ENCODE assay signal across 1 cellular context in the genomic region with DNA sequence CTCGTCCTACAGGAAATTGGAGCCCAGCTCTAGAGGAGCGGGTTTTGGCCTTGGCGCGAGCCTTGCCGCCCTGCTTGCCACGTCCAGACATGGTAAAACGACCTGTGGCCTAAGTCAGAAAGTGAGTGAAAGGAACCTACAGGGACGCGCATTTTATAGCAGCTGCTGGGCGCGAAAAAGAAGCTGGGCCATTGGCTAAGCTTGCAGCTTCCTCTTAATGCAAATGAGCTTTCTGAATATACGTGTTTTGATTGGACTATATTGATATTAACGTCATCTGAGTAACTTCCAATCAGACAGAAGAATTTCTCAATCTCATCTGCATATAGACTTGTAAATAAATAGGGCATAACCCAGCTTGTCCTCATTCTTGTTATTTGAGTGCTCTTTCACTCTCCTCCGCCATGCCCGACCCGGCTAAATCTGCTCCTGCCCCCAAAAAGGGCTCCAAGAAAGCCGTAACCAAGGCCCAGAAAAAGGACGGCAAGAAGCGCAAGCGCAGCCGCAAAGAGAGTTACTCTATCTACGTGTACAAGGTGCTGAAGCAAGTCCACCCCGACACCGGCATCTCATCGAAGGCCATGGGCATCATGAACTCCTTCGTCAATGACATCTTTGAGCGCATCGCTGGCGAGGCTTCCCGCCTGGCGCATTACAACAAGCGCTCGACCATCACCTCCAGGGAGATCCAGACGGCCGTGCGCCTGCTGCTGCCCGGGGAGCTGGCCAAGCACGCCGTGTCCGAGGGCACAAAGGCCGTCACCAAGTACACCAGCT.
TF ChIP-seq lines count a peak whose summit lies in the region.

No MANE protein-coding gene starts in this region.

TF ChIP-seq in HepG2, 621 proteins besides CTCF, POLR2A, EP300 and RAD21 (continued from another document and continues in another):
- TF ChIP-seq, protein P1, sequence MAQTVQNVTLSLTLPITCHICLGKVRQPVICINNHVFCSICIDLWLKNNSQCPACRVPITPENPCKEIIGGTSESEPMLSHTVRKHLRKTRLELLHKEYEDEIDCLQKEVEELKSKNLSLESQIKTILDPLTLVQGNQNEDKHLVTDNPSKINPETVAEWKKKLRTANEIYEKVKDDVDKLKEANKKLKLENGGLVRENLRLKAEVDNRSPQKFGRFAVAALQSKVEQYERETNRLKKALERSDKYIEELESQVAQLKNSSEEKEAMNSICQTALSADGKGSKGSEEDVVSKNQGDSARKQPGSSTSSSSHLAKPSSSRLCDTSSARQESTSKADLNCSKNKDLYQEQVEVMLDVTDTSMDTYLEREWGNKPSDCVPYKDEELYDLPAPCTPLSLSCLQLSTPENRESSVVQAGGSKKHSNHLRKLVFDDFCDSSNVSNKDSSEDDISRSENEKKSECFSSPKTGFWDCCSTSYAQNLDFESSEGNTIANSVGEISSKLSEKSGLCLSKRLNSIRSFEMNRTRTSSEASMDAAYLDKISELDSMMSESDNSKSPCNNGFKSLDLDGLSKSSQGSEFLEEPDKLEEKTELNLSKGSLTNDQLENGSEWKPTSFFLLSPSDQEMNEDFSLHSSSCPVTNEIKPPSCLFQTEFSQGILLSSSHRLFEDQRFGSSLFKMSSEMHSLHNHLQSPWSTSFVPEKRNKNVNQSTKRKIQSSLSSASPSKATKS (CRISPR knock-in tag; IDR thresholded peaks at IDR 0.05) = no peak; the same call in 1 of the 2 replicates
- TF ChIP-seq SIN3B (IDR thresholded peaks at IDR 0.05; ENCODE audit: low read length) (peak; percentile 82), ZNF432 (CRISPR knock-in tag; IDR thresholded peaks at IDR 0.05; ENCODE audit: borderline replicate concordance) (0 out of 2 replicates have a peak, but pooled peaks have one; percentile 89), FOXC1 (CRISPR knock-in tag; IDR thresholded peaks at IDR 0.05; ENCODE audit: borderline replicate concordance) (peak; percentile 93), MTA1 (CRISPR knock-in tag; IDR thresholded peaks at IDR 0.05; ENCODE audit: borderline replicate concordance) (0 out of 2 replicates have a peak, but pooled peaks have one; percentile 6), ELF1 (CRISPR knock-in tag; IDR thresholded peaks at IDR 0.05) (peak; percentile 82), NCOA5 (CRISPR knock-in tag; IDR thresholded peaks at IDR 0.05) (0 out of 2 replicates have a peak, but pooled peaks have one; percentile 72), NRL (CRISPR knock-in tag; IDR thresholded peaks at IDR 0.05; ENCODE audit: borderline replicate concordance) (peak; percentile 84; the same call in 1 of the 2 replicates), ZNF121 (CRISPR knock-in tag; IDR thresholded peaks at IDR 0.05) (peak; percentile 73), ZNF101 (CRISPR knock-in tag; IDR thresholded peaks at IDR 0.05; ENCODE audit: borderline replicate concordance, low read depth) (no peak), ZNF367 (CRISPR knock-in tag; IDR thresholded peaks at IDR 0.05; ENCODE audit: borderline replicate concordance) (peak; percentile 86; the same call in 1 of the 2 replicates), TBP (CRISPR knock-in tag; IDR thresholded peaks at IDR 0.05) (0 out of 2 replicates have a peak, but pooled peaks have one; percentile 93), ZNF329 (CRISPR knock-in tag; IDR thresholded peaks at IDR 0.05; ENCODE audit: low read depth) (peak; percentile 86), DNMT1 (CRISPR knock-in tag; IDR thresholded peaks at IDR 0.05) (no peak), RXRA (CRISPR knock-in tag; IDR thresholded peaks at IDR 0.05) (peak; percentile 81; the same call in 1 of the 2 replicates), ZBTB7A (CRISPR knock-in tag; IDR thresholded peaks at IDR 0.05) (peak; percentile 73; the same call in 1 of the 2 replicates), ZNF530 (CRISPR knock-in tag; IDR thresholded peaks at IDR 0.05; ENCODE audit: low read depth) (peak; percentile 86; the same call in 1 of the 2 replicates), ZNF451 (CRISPR knock-in tag; IDR thresholded peaks at IDR 0.05) (peak; percentile 94), KLF12 (CRISPR knock-in tag; IDR thresholded peaks at IDR 0.05; ENCODE audit: borderline replicate concordance) (peak; percentile 80; the same call in 1 of the 2 replicates), MXD4 (CRISPR knock-in tag; IDR thresholded peaks at IDR 0.05) (peak; percentile 85; the same call in 1 of the 2 replicates), JUN (CRISPR knock-in tag; IDR thresholded peaks at IDR 0.05) (no peak), CHCHD3 (CRISPR knock-in tag; IDR thresholded peaks at IDR 0.05) (peak; percentile 90), ZNF264 (CRISPR knock-in tag; IDR thresholded peaks at IDR 0.05) (peak; percentile 50; the same call in 1 of the 2 replicates), ZNF619 (CRISPR knock-in tag; IDR thresholded peaks at IDR 0.05) (peak; percentile 78), ZNF354B (CRISPR knock-in tag; IDR thresholded peaks at IDR 0.05) (peak; percentile 75), MEIS2 (CRISPR knock-in tag; IDR thresholded peaks at IDR 0.05) (peak; percentile 87), ZKSCAN1 (IDR thresholded peaks at IDR 0.05; ENCODE audit: low read length) (peak; percentile 89), SNAPC2 (CRISPR knock-in tag; IDR thresholded peaks at IDR 0.05) (peak; percentile 98), ZKSCAN8 (CRISPR knock-in tag; IDR thresholded peaks at IDR 0.05; ENCODE audit: borderline replicate concordance) (0 out of 2 replicates have a peak, but pooled peaks have one; percentile 14), DNMT3B (CRISPR knock-in tag; conservative IDR thresholded peaks at IDR 0.05) (0 out of 2 replicates have a peak, but pooled peaks have one; percentile 42), CAMTA2 (CRISPR knock-in tag; IDR thresholded peaks at IDR 0.05; ENCODE audit: borderline replicate concordance) (peak; percentile 57; the same call in 1 of the 2 replicates), ZFP36L1 (CRISPR knock-in tag; IDR thresholded peaks at IDR 0.05) (peak; percentile 98), ZNF839 (CRISPR knock-in tag; IDR thresholded peaks at IDR 0.05; ENCODE audit: borderline replicate concordance) (no peak; the same call in 1 of the 2 replicates), MED1 (CRISPR knock-in tag; IDR thresholded peaks at IDR 0.05) (peak; percentile 91), BRCA1 (CRISPR knock-in tag; IDR thresholded peaks at IDR 0.05) (no peak)
- TF ChIP-seq, protein P2, sequence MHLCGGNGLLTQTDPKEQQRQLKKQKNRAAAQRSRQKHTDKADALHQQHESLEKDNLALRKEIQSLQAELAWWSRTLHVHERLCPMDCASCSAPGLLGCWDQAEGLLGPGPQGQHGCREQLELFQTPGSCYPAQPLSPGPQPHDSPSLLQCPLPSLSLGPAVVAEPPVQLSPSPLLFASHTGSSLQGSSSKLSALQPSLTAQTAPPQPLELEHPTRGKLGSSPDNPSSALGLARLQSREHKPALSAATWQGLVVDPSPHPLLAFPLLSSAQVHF (CRISPR knock-in tag; IDR thresholded peaks at IDR 0.05) = peak; percentile 91; the same call in 1 of the 2 replicates
- TF ChIP-seq, protein P3, sequence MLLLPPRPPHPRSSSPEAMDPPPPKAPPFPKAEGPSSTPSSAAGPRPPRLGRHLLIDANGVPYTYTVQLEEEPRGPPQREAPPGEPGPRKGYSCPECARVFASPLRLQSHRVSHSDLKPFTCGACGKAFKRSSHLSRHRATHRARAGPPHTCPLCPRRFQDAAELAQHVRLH (CRISPR knock-in tag; IDR thresholded peaks at IDR 0.05; ENCODE audit: borderline replicate concordance, low read depth) = peak; percentile 94
- TF ChIP-seq, protein P4, sequence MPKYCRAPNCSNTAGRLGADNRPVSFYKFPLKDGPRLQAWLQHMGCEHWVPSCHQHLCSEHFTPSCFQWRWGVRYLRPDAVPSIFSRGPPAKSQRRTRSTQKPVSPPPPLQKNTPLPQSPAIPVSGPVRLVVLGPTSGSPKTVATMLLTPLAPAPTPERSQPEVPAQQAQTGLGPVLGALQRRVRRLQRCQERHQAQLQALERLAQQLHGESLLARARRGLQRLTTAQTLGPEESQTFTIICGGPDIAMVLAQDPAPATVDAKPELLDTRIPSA (CRISPR knock-in tag; IDR thresholded peaks at IDR 0.05; ENCODE audit: borderline replicate concordance) = no peak
- TF ChIP-seq, protein P5, sequence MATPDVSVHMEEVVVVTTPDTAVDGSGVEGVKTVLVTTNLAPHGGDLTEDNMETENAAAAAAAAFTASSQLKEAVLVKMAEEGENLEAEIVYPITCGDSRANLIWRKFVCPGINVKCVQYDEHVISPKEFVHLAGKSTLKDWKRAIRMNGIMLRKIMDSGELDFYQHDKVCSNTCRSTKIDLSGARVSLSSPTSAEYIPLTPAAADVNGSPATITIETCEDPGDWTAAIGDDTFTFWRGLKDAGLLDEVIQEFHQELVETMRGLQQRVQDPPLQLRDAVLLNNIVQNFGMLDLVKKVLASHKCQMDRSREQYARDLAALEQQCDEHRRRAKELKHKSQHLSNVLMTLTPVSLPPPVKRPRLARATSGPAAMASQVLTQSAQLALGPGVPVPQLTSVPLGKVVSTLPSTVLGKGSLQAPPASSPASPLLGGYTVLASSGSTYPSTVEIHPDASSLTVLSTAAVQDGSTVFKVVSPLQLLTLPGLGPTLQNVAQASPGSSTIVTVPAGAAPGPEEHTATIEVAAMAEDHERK (CRISPR knock-in tag; IDR thresholded peaks at IDR 0.05; ENCODE audit: low read depth) = no peak
- TF ChIP-seq, protein P6, sequence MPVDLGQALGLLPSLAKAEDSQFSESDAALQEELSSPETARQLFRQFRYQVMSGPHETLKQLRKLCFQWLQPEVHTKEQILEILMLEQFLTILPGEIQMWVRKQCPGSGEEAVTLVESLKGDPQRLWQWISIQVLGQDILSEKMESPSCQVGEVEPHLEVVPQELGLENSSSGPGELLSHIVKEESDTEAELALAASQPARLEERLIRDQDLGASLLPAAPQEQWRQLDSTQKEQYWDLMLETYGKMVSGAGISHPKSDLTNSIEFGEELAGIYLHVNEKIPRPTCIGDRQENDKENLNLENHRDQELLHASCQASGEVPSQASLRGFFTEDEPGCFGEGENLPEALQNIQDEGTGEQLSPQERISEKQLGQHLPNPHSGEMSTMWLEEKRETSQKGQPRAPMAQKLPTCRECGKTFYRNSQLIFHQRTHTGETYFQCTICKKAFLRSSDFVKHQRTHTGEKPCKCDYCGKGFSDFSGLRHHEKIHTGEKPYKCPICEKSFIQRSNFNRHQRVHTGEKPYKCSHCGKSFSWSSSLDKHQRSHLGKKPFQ (CRISPR knock-in tag; IDR thresholded peaks at IDR 0.05; ENCODE audit: insufficient replicate concordance) = peak; percentile 49
- TF ChIP-seq, protein P7, sequence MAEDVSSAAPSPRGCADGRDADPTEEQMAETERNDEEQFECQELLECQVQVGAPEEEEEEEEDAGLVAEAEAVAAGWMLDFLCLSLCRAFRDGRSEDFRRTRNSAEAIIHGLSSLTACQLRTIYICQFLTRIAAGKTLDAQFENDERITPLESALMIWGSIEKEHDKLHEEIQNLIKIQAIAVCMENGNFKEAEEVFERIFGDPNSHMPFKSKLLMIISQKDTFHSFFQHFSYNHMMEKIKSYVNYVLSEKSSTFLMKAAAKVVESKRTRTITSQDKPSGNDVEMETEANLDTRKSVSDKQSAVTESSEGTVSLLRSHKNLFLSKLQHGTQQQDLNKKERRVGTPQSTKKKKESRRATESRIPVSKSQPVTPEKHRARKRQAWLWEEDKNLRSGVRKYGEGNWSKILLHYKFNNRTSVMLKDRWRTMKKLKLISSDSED (CRISPR knock-in tag; IDR thresholded peaks at IDR 0.05) = no peak; the same call in 1 of the 2 replicates
- TF ChIP-seq, protein P8, sequence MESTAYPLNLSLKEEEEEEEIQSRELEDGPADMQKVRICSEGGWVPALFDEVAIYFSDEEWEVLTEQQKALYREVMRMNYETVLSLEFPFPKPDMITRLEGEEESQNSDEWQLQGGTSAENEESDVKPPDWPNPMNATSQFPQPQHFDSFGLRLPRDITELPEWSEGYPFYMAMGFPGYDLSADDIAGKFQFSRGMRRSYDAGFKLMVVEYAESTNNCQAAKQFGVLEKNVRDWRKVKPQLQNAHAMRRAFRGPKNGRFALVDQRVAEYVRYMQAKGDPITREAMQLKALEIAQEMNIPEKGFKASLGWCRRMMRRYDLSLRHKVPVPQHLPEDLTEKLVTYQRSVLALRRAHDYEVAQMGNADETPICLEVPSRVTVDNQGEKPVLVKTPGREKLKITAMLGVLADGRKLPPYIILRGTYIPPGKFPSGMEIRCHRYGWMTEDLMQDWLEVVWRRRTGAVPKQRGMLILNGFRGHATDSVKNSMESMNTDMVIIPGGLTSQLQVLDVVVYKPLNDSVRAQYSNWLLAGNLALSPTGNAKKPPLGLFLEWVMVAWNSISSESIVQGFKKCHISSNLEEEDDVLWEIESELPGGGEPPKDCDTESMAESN (CRISPR knock-in tag; conservative IDR thresholded peaks at IDR 0.05) = peak; percentile 92
- TF ChIP-seq, protein P9, sequence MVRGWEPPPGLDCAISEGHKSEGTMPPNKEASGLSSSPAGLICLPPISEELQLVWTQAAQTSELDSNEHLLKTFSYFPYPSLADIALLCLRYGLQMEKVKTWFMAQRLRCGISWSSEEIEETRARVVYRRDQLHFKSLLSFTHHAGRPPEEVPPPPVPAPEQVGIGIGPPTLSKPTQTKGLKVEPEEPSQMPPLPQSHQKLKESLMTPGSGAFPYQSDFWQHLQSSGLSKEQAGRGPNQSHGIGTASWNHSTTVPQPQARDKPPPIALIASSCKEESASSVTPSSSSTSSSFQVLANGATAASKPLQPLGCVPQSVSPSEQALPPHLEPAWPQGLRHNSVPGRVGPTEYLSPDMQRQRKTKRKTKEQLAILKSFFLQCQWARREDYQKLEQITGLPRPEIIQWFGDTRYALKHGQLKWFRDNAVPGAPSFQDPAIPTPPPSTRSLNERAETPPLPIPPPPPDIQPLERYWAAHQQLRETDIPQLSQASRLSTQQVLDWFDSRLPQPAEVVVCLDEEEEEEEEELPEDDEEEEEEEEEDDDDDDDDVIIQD (CRISPR knock-in tag; IDR thresholded peaks at IDR 0.05; ENCODE audit: low read depth) = peak; percentile 88
- TF ChIP-seq, protein P10, sequence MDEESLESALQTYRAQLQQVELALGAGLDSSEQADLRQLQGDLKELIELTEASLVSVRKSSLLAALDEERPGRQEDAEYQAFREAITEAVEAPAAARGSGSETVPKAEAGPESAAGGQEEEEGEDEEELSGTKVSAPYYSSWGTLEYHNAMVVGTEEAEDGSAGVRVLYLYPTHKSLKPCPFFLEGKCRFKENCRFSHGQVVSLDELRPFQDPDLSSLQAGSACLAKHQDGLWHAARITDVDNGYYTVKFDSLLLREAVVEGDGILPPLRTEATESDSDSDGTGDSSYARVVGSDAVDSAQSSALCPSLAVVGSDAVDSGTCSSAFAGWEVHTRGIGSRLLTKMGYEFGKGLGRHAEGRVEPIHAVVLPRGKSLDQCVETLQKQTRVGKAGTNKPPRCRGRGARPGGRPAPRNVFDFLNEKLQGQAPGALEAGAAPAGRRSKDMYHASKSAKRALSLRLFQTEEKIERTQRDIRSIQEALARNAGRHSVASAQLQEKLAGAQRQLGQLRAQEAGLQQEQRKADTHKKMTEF (CRISPR knock-in tag; IDR thresholded peaks at IDR 0.05) = peak; percentile 90
- TF ChIP-seq, protein P11, sequence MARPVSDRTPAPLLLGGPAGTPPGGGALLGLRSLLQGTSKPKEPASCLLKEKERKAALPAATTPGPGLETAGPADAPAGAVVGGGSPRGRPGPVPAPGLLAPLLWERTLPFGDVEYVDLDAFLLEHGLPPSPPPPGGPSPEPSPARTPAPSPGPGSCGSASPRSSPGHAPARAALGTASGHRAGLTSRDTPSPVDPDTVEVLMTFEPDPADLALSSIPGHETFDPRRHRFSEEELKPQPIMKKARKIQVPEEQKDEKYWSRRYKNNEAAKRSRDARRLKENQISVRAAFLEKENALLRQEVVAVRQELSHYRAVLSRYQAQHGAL (CRISPR knock-in tag; IDR thresholded peaks at IDR 0.05; ENCODE audit: not compliant biosample characterization) = peak; percentile 88
